In genomic region chr16:12747261-12747660, GRCh38 we compare ENCODE assay signal across 1 cellular context.
A peak's percentile ranks its signal among the peaks of the same experiment; 100 is the strongest.
TF ChIP-seq lines count a peak whose summit lies in the region.

No MANE protein-coding gene starts in this region.

TF ChIP-seq in HEK293, 187 proteins besides CTCF, POLR2A, EP300 and RAD21 (continued from another document):
- TF ChIP-seq ZSCAN5A (tag by site-specific recombination; IDR thresholded peaks at IDR 0.05) = no peak
- no peak for TF ChIP-seq YY2 (tag by site-specific recombination; IDR thresholded peaks at IDR 0.05)
- no peak for TF ChIP-seq ZNF549 (tag by site-specific recombination; IDR thresholded peaks at IDR 0.05)
- TF ChIP-seq AEBP2 (tag by site-specific recombination; IDR thresholded peaks at IDR 0.05; ENCODE audit: borderline replicate concordance) = no peak
- TF ChIP-seq ZNF350 (tag by site-specific recombination; IDR thresholded peaks at IDR 0.05) = no peak
- peak; percentile 42 for TF ChIP-seq ZNF654 (tag by site-specific recombination; IDR thresholded peaks at IDR 0.05; ENCODE audit: low read depth)
- peak; percentile 58; the same call in 1 of the 2 replicates for TF ChIP-seq ZNF433 (tag by site-specific recombination; IDR thresholded peaks at IDR 0.05; ENCODE audit: low read depth)
- 0 out of 2 replicates have a peak, but pooled peaks have one; percentile 78 for TF ChIP-seq ZNF138 (tag by site-specific recombination; IDR thresholded peaks at IDR 0.05; ENCODE audit: borderline replicate concordance)
- no peak for TF ChIP-seq HOXD13 (CRISPR knock-in tag; IDR thresholded peaks at IDR 0.05; ENCODE audit: borderline replicate concordance)
- 0 out of 2 replicates have a peak, but pooled peaks have one; percentile 13 for TF ChIP-seq ZNF514 (tag by site-specific recombination; IDR thresholded peaks at IDR 0.05)
- no peak for TF ChIP-seq ZNF596 (tag by site-specific recombination; IDR thresholded peaks at IDR 0.05)
- peak; percentile 36; the same call in 1 of the 2 replicates for TF ChIP-seq ZNF558 (tag by site-specific recombination; IDR thresholded peaks at IDR 0.05)
- peak; percentile 38; the same call in 1 of the 2 replicates for TF ChIP-seq ZBTB21 (tag by site-specific recombination; IDR thresholded peaks at IDR 0.05)
- TF ChIP-seq OVOL3 (tag by site-specific recombination; IDR thresholded peaks at IDR 0.05) = no peak
- peak; percentile 61; the same call in 1 of the 2 replicates for TF ChIP-seq ZNF530 (tag by site-specific recombination; IDR thresholded peaks at IDR 0.05; ENCODE audit: low read depth)
- peak; percentile 67 for TF ChIP-seq ZXDB (tag by site-specific recombination; IDR thresholded peaks at IDR 0.05)
- TF ChIP-seq ZNF37A (tag by site-specific recombination; IDR thresholded peaks at IDR 0.05) = no peak
- peak; percentile 35; the same call in 1 of the 2 replicates for TF ChIP-seq ZNF580 (tag by site-specific recombination; IDR thresholded peaks at IDR 0.05)
- no peak for TF ChIP-seq ZNF24 (tag by site-specific recombination; IDR thresholded peaks at IDR 0.05)
- TF ChIP-seq ATF2 (tag by site-specific recombination; IDR thresholded peaks at IDR 0.05; ENCODE audit: low read depth) = no peak
- no peak for TF ChIP-seq ZNF354C (tag by site-specific recombination; IDR thresholded peaks at IDR 0.05; ENCODE audit: borderline replicate concordance, low read depth)
- peak; percentile 73 for TF ChIP-seq ZNF555 (tag by site-specific recombination; conservative IDR thresholded peaks at IDR 0.05)
- peak; percentile 44; the same call in 1 of the 2 replicates for TF ChIP-seq ZBTB8A (tag by site-specific recombination; IDR thresholded peaks at IDR 0.05)
- TF ChIP-seq, protein P1, sequence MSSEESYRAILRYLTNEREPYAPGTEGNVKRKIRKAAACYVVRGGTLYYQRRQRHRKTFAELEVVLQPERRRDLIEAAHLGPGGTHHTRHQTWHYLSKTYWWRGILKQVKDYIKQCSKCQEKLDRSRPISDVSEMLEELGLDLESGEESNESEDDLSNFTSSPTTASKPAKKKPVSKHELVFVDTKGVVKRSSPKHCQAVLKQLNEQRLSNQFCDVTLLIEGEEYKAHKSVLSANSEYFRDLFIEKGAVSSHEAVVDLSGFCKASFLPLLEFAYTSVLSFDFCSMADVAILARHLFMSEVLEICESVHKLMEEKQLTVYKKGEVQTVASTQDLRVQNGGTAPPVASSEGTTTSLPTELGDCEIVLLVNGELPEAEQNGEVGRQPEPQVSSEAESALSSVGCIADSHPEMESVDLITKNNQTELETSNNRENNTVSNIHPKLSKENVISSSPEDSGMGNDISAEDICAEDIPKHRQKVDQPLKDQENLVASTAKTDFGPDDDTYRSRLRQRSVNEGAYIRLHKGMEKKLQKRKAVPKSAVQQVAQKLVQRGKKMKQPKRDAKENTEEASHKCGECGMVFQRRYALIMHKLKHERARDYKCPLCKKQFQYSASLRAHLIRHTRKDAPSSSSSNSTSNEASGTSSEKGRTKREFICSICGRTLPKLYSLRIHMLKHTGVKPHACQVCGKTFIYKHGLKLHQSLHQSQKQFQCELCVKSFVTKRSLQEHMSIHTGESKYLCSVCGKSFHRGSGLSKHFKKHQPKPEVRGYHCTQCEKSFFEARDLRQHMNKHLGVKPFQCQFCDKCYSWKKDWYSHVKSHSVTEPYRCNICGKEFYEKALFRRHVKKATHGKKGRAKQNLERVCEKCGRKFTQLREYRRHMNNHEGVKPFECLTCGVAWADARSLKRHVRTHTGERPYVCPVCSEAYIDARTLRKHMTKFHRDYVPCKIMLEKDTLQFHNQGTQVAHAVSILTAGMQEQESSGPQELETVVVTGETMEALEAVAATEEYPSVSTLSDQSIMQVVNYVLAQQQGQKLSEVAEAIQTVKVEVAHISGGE (tag by site-specific recombination; conservative IDR thresholded peaks at IDR 0.05; ENCODE audit: low read depth) = peak; percentile 69
- TF ChIP-seq ZNF394 (tag by site-specific recombination; IDR thresholded peaks at IDR 0.05; ENCODE audit: borderline replicate concordance) = peak; percentile 87
- TF ChIP-seq, protein P2, sequence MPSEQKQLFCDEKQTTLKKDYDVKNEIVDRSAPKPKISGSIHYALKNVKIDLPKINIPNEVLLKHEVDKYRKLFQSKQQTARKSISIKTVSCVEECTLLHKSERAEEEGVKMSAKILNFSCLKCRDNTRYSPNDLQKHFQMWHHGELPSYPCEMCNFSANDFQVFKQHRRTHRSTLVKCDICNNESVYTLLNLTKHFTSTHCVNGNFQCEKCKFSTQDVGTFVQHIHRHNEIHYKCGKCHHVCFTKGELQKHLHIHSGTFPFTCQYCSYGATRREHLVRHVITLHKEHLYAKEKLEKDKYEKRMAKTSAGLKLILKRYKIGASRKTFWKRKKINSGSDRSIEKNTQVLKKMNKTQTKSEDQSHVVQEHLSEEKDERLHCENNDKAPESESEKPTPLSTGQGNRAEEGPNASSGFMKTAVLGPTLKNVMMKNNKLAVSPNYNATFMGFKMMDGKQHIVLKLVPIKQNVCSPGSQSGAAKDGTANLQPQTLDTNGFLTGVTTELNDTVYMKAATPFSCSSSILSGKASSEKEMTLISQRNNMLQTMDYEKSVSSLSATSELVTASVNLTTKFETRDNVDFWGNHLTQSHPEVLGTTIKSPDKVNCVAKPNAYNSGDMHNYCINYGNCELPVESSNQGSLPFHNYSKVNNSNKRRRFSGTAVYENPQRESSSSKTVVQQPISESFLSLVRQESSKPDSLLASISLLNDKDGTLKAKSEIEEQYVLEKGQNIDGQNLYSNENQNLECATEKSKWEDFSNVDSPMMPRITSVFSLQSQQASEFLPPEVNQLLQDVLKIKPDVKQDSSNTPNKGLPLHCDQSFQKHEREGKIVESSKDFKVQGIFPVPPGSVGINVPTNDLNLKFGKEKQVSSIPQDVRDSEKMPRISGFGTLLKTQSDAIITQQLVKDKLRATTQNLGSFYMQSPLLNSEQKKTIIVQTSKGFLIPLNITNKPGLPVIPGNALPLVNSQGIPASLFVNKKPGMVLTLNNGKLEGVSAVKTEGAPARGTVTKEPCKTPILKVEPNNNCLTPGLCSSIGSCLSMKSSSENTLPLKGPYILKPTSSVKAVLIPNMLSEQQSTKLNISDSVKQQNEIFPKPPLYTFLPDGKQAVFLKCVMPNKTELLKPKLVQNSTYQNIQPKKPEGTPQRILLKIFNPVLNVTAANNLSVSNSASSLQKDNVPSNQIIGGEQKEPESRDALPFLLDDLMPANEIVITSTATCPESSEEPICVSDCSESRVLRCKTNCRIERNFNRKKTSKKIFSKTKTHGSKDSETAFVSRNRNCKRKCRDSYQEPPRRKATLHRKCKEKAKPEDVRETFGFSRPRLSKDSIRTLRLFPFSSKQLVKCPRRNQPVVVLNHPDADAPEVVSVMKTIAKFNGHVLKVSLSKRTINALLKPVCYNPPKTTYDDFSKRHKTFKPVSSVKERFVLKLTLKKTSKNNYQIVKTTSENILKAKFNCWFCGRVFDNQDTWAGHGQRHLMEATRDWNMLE (tag by site-specific recombination; conservative IDR thresholded peaks at IDR 0.05; ENCODE audit: low read depth) = peak; percentile 74
- TF ChIP-seq ZNF404 (tag by site-specific recombination; IDR thresholded peaks at IDR 0.05) = no peak
- TF ChIP-seq ZNF292 (tag by site-specific recombination; IDR thresholded peaks at IDR 0.05; ENCODE audit: borderline replicate concordance, low read depth) = 0 out of 2 replicates have a peak, but pooled peaks have one; percentile 45
TF ChIP-seq in HEK293: peak in this region for 23.
